In genomic region chr14:90396342-90397339, GRCh38 we compare ENCODE assay signal across 8 cellular contexts. TPM values are rescaled to one million over a fixed set of nuclear protein-coding genes. Genes with fewer than 3 reads are reported as not detected.
DNase-seq lines count a peak whose midpoint lies in the region; ATAC-seq, FAIRE-seq and TF ChIP-seq lines count a peak whose summit lies in the region.

Gene CALM1 (plus strand): TSS chr14:90397029. CDS start chr14:90397231, 202 bp downstream.

- peak; percentile 100 for TF ChIP-seq POLR2A in GM12891 (IDR thresholded peaks at IDR 0.05; ENCODE audit: low read depth, low read length)

- TF ChIP-seq CTCF in left ventricle myocardium inferior (IDR thresholded peaks at IDR 0.05; ENCODE audit: borderline replicate concordance) (no peak), psoas muscle (IDR thresholded peaks at IDR 0.05) (no peak)

- H3K36me3 Mint-ChIP-seq in T-helper 1 cell treated with Interleukin-12 subunit alpha and Interleukin-12 subunit beta and Interleukin-4 antibody, amounts not matched to agents 30 μg/mL and 1 μg/mL, for 36 hours (ENCODE audit: low read depth), result peaks cover 32% of the 10 kb centered on the region

- H3K27ac Mint-ChIP-seq in T-helper 1 cell treated with Interleukin-12 subunit alpha and Interleukin-12 subunit beta and Interleukin-4 antibody, amounts not matched to agents 30 μg/mL and 1 μg/mL, for 36 hours, result peak within 1 kb of the TSS; percentile 95

- H3K4me3 ChIP-seq in left ventricle myocardium inferior, result peak within 1 kb of the TSS; percentile 99
- H3K4me3 ChIP-seq in psoas muscle, result peak within 1 kb of the TSS; percentile 87
- H3K4me3 ChIP-seq in urinary bladder (ENCODE audit: low read depth, low read length), result peak within 1 kb of the TSS; percentile 99

- H3K4me1 ChIP-seq in left ventricle myocardium inferior (peaks cover 48% of the 10 kb centered on the region), psoas muscle (peaks cover 27% of the 10 kb centered on the region), urinary bladder (ENCODE audit: insufficient read depth) (no peaks in the 10 kb centered on the region)

- intact Hi-C loops in left ventricle myocardium inferior (cut with micrococcal nuclease) (no loop called here), psoas muscle (cut with DNase I) (loop anchor here (1.0 to 5.0 kb wide), 6 partner anchors 13 to 361 kb away; partner anchors contain the start of gene NRDE2 (in 1 of the 2))

- H3K27me3 Mint-ChIP-seq in T-helper 1 cell treated with Interleukin-12 subunit alpha and Interleukin-12 subunit beta and Interleukin-4 antibody, amounts not matched to agents 30 μg/mL and 1 μg/mL, for 36 hours (ENCODE audit: low read depth), result peaks cover 9% of the 10 kb centered on the region

- H3K36me3 ChIP-seq in left ventricle myocardium inferior (peaks cover 17% of the 10 kb centered on the region), psoas muscle (ENCODE audit: insufficient read depth in 1 of 2, low read depth in 1 of 2) (peaks cover 7 to 21% of the 10 kb centered on the region in 2 donors), urinary bladder (ENCODE audit: insufficient read depth) (peaks cover 3% of the 10 kb centered on the region)

- ATAC-seq in HG02678 (IDR thresholded peaks at IDR 0.05; ENCODE audit: unreplicated experiment) (peak; percentile 61), psoas muscle (peak; percentile 76 to 79 (median 76))

- peak within 1 kb of the TSS; percentile 99 for H3K4me3 Mint-ChIP-seq in T-helper 1 cell treated with Interleukin-12 subunit alpha and Interleukin-12 subunit beta and Interleukin-4 antibody, amounts not matched to agents 30 μg/mL and 1 μg/mL, for 36 hours

- WGBS in psoas muscle, 3 donors, result 1 to 2% (median 1%) methylated on average over 64 to 89 of the region's 89 CpGs
- under 1% methylated on average over 89 of the region's 89 CpGs for WGBS in urinary bladder

- DNase-seq in GM12891 (ENCODE audit: insufficient read length, low spot score) (peak; percentile 83), NCI-H1417 (lab: John Stamatoyannopoulos, UW) (peak; percentile 96 to 97 (median 97)), amniotic stem cell (lab: John Stamatoyannopoulos, UW) (peak; percentile 74), left ventricle myocardium inferior (peak; percentile 95), psoas muscle (peak; percentile 94 to 97)

- peak within 1 kb of the TSS; percentile 96 for H3K27ac ChIP-seq in left ventricle myocardium inferior (replicated peaks)
- peak within 1 kb of the TSS; percentile 92 for H3K27ac ChIP-seq in psoas muscle
- H3K27ac ChIP-seq in urinary bladder (ENCODE audit: low read depth), result peak within 1 kb of the TSS; percentile 88

- H3K9me3 ChIP-seq in left ventricle myocardium inferior (replicated peaks) (no peaks in the 10 kb centered on the region), psoas muscle (no peaks in the 10 kb centered on the region)

- H3K9me3 Mint-ChIP-seq in T-helper 1 cell treated with Interleukin-12 subunit alpha and Interleukin-12 subunit beta and Interleukin-4 antibody, amounts not matched to agents 30 μg/mL and 1 μg/mL, for 36 hours, result no peaks in the 10 kb centered on the region

- H3K27me3 ChIP-seq in left ventricle myocardium inferior (ENCODE audit: low read depth) (no peaks in the 10 kb centered on the region), psoas muscle (ENCODE audit: insufficient read depth in 3 of 3, low read length in 2 of 3) (no peaks in the 10 kb centered on the region)

- peaks cover 26% of the 10 kb centered on the region for H3K4me1 Mint-ChIP-seq in T-helper 1 cell treated with Interleukin-12 subunit alpha and Interleukin-12 subunit beta and Interleukin-4 antibody, amounts not matched to agents 30 μg/mL and 1 μg/mL, for 36 hours (ENCODE audit: low read depth)

- FAIRE-seq in GM12891 (lab: Jason Lieb, UNC), result peak; percentile 97

TF ChIP-seq in GM12891, 5 proteins besides CTCF, POLR2A, EP300 and RAD21:
- TF ChIP-seq TAF1 (IDR thresholded peaks at IDR 0.05; ENCODE audit: low read depth, low read length) (peak; percentile 100), POLR2AphosphoS5 (IDR thresholded peaks at IDR 0.05; ENCODE audit: low read depth, low read length) (peak; percentile 100), PAX5 (IDR thresholded peaks at IDR 0.05; ENCODE audit: insufficient read depth, low read length, severe bottlenecking) (peak; percentile 80), SPI1 (IDR thresholded peaks at IDR 0.05; ENCODE audit: low read depth, low read length) (no peak), POU2F2 (IDR thresholded peaks at IDR 0.05; ENCODE audit: low read depth, low read length) (peak; percentile 98)

RNA-seq across cellular contexts. Expression of gene CALM1, which starts in this region (rescaled TPM):
- 145 TPM for polyA plus RNA-seq in GM12891 (2012; ENCODE audit: low read depth, missing spikeins)
- total RNA-seq in left ventricle myocardium inferior (503 TPM), psoas muscle (1,000 to 10,000 TPM in 1 of 4 donors, 100 to 1,000 TPM in 3; 460 to 1,593 (median 666) TPM), urinary bladder (325 TPM)
- polyA plus RNA-seq in psoas muscle (1,000 to 10,000 TPM in 1 of 3 donors, 100 to 1,000 TPM in 2; 559 to 1,064 (median 580) TPM), urinary bladder (540 TPM)

Comparison
In these comparisons a context has a peak if more than half of its experiments do, and no peak if none do; other contexts are left out.
1. Peak in every context shown above with its lines: DNase-seq, ATAC-seq, H3K4me3 ChIP-seq and H3K27ac ChIP-seq.